ENCODE assay signal across 1 cellular context in genomic region chr19:44909775-44910174, GRCh38.
TF ChIP-seq lines count a peak whose summit lies in the region.

No MANE protein-coding gene starts in this region.

TF ChIP-seq in IMR-90, 13 proteins besides CTCF, POLR2A, EP300 and RAD21:
- TF ChIP-seq SMC3 (IDR thresholded peaks at IDR 0.05; ENCODE audit: low read depth, low read length) (no peak), RCOR1 (IDR thresholded peaks at IDR 0.05; ENCODE audit: insufficient replicate concordance, low read length) (no peak), CEBPB (IDR thresholded peaks at IDR 0.05; ENCODE audit: low read depth, low read length) (no peak)
